Comparison of ENCODE assay signal across 25 cellular contexts in genomic region chr7:27141138-27141537, GRCh38. TPM values are rescaled to one million over a fixed set of nuclear protein-coding genes. Genes with fewer than 3 reads are reported as not detected.
DNase-seq lines count a peak whose midpoint lies in the region; FAIRE-seq and TF ChIP-seq lines count a peak whose summit lies in the region.
"Had no signal": no experiment of that assay in that cellular context is flagged by ENCODE, and none has a peak within 500 bp of the region (broad histone marks: within the 10 kb centered on the region; RNA-seq: fewer than 3 reads in every experiment).

No MANE protein-coding gene starts in this region.

- H3K4me2 ChIP-seq in keratinocyte (ENCODE audit: control insufficient read depth, extremely low read depth, insufficient read depth, low read depth, low read length) (peak overlapping the region; percentile 92), osteoblast (ENCODE audit: insufficient read depth, low read length) (no peak overlapping the region)

- DNase-seq in AG04450 (ENCODE audit: low read depth, low spot score) (no peak), astrocyte of the spinal cord (ENCODE audit: low read depth, low spot score) (peak; percentile 59), keratinocyte (ENCODE audit: low read depth, low spot score) (no peak), osteoblast (ENCODE audit: insufficient read length, low spot score, missing footprints) (peak; percentile 26), KG1 (lab: John Stamatoyannopoulos, UW) (no peak), T-helper 9 cell (no peak), NCI-H1105 treated with DMSO at 0.1 percent for 48 hours (lab: John Stamatoyannopoulos, UW) (no peak), dermis blood vessel endothelial cell (no peak)
- DNase-seq: activated CD8-positive, alpha-beta T cell treated with anti-CD3 and anti-CD28 coated beads for 36 hours; effector memory CD8-positive, alpha-beta T cell; foreskin fibroblast; hippocampal formation; kidney glomerular epithelial cell; NCI-H187 treated with DMSO at 0.1 percent for 48 hours; NCI-H446; small intestine; stimulated activated CD8-positive, alpha-beta memory T cell treated with anti-CD3 and anti-CD28 coated beads, Interleukin-4, amount 100 ng/mL, for 48 hours; SW 1271; thyroid gland had no signal

- peak overlapping the region; percentile 41 for H3K27ac ChIP-seq in AG04450 (ENCODE audit: low read depth, low read length)
- H3K27ac ChIP-seq in keratinocyte (ENCODE audit: control insufficient read depth, insufficient read depth, low read length) = peak overlapping the region; percentile 92
- H3K27ac ChIP-seq in osteoblast (ENCODE audit: low read depth, low read length) = no peak overlapping the region
- H3K27ac ChIP-seq: C4-2B, thyroid gland had no signal

- CTCF ChIA-PET in AG04450 (lab: Charles Lee) = interaction anchor here (0.6 to 7.8 kb wide), 21 partner anchors 8 to 1073 kb away, joined by 3 to 93 read pairs (median 5); partner anchors contain the start of genes HOXA3 and HOXA4

- dilution Hi-C loops in keratinocyte (cut with MboI; ENCODE audit: extremely low pct_ligation_motif_present, low sequenced_read_pairs) = no loop called here

- H3K4me3 ChIP-seq in AG04450 (ENCODE audit: low read depth, low read length) (peak overlapping the region; percentile 94), astrocyte of the spinal cord (ENCODE audit: low read depth, low read length) (peak overlapping the region; percentile 65), keratinocyte (ENCODE audit: control insufficient read depth in 2 of 3, extremely low read depth in 1 of 3, insufficient read depth in 2 of 3, low read depth in 1 of 3, low read length in 3 of 3) (peak overlapping the region in 2 of 3 experiments; percentile 91 to 93), osteoblast (ENCODE audit: insufficient read depth, low read length) (no peak overlapping the region)
- H3K4me3 ChIP-seq: HAP-1, thyroid gland had no signal

- H3K9me1 ChIP-seq in keratinocyte (ENCODE audit: control insufficient read depth, extremely low read depth, insufficient read depth, low read length) = no peaks in the 10 kb centered on the region

- H3K4me1 ChIP-seq in keratinocyte (ENCODE audit: control insufficient read depth, extremely low read depth, insufficient read depth, low read length) = peaks cover 34% of the 10 kb centered on the region
- H3K4me1 ChIP-seq in osteoblast (ENCODE audit: insufficient read depth, low read length) = peaks cover 21% of the 10 kb centered on the region

- TF ChIP-seq CTCF in AG04450 (IDR thresholded peaks at IDR 0.05; ENCODE audit: low read depth, low read length) (no peak), astrocyte of the spinal cord (IDR thresholded peaks at IDR 0.05; ENCODE audit: low read depth, low read length) (no peak), keratinocyte (optimal IDR thresholded peaks at IDR 0.05 in 1 of 3, IDR thresholded peaks at IDR 0.05 in 1 of 3, conservative IDR thresholded peaks at IDR 0.05 in 1 of 3; ENCODE audit: extremely low read depth in 1 of 3, insufficient read depth in 2 of 3, low read length in 3 of 3) (no peak), osteoblast (IDR thresholded peaks at IDR 0.05; ENCODE audit: extremely low read depth, low read depth, low read length) (no peak)

- H3K9me3 ChIP-seq in AG04450 (ENCODE audit: control insufficient read depth, insufficient read depth, low read length) (no peaks in the 10 kb centered on the region; the same call in 1 of the 2 replicates), keratinocyte (ENCODE audit: control insufficient read depth, low read depth, low read length) (no peaks in the 10 kb centered on the region), osteoblast (ENCODE audit: low read depth, low read length) (no peaks in the 10 kb centered on the region)
- H3K9me3 ChIP-seq: HAP-1, thyroid gland had no signal

- H3K27me3 ChIP-seq in AG04450 (ENCODE audit: control insufficient read depth, insufficient read depth, low read length) = no peaks in the 10 kb centered on the region
- H3K27me3 ChIP-seq in keratinocyte (ENCODE audit: control insufficient read depth, extremely low read depth, insufficient read depth, low read length) = no peaks in the 10 kb centered on the region
- H3K27me3 ChIP-seq in osteoblast (ENCODE audit: insufficient read depth, low read length) = no peaks in the 10 kb centered on the region

- peak overlapping the region; percentile 93 for H3K9ac ChIP-seq in keratinocyte (ENCODE audit: control insufficient read depth, extremely low read depth, insufficient read depth, low read length)

- H3K36me3 ChIP-seq in keratinocyte (ENCODE audit: control insufficient read depth in 2 of 2, extremely low read depth in 1 of 2, insufficient read depth in 2 of 2, low read length in 2 of 2) (peaks cover 4 to 7% of the 10 kb centered on the region in 2 experiments), osteoblast (ENCODE audit: insufficient read depth, low read length) (peaks cover 53% of the 10 kb centered on the region)
- H3K36me3 ChIP-seq: thyroid gland had no signal

- H2AFZ ChIP-seq in keratinocyte (ENCODE audit: control insufficient read depth, low read length) = no peak overlapping the region
- no peak overlapping the region for H2AFZ ChIP-seq in osteoblast (ENCODE audit: low read length)

- POLR2A ChIA-PET in AG04450 (lab: Yijun Ruan, JAX) = interaction anchor here (0.6 to 4.1 kb wide), 8 partner anchors 9 to 43 kb away, joined by 3 to 23 read pairs (median 4); no protein-coding TSS in a partner anchor

- in situ Hi-C loops in astrocyte of the spinal cord (cut with HindIII; ENCODE audit: low sequenced_read_pairs) = no loop called here

- H3K79me2 ChIP-seq in keratinocyte (ENCODE audit: control insufficient read depth, insufficient read depth, low read length) (peaks cover 60% of the 10 kb centered on the region), osteoblast (ENCODE audit: insufficient read depth, low read length) (peaks cover 76% of the 10 kb centered on the region)

- H4K20me1 ChIP-seq in keratinocyte (ENCODE audit: control insufficient read depth, extremely low read depth, insufficient read depth, low read length) (no peaks in the 10 kb centered on the region), osteoblast (ENCODE audit: insufficient read depth, low read length) (peaks cover 5% of the 10 kb centered on the region)

- FAIRE-seq in keratinocyte (lab: Jason Lieb, UNC) = peak; percentile 63
- FAIRE-seq: small intestine had no signal

RNA-seq across cellular contexts. Expression of gene HOXA5, which starts 2.3 kb away (rescaled TPM):
- 48.3 and 51.0 TPM in 2 replicates for polyA plus RNA-seq in AG04450 (2011; rRNA removed)
- 37.7 and 49.7 TPM in 2 replicates for polyA minus RNA-seq in AG04450 (2011; rRNA and poly(A)+ RNA removed)
- polyA plus RNA-seq in keratinocyte = 3.3 to 7.1 TPM (median 4.5 TPM) in 3 replicates
- polyA plus RNA-seq in keratinocyte (2011; ENCODE audit: low read depth) = 6.8 TPM
- 3.1 and 4.3 TPM in 2 replicates for polyA plus RNA-seq in keratinocyte (2011; cell fraction: cytosol; rRNA removed)
- 9.4 and 10.0 TPM in 2 replicates for polyA plus RNA-seq in keratinocyte (2011; cell fraction: nucleus; rRNA removed)
- 3.2 and 5.0 TPM in 2 replicates for polyA plus RNA-seq in keratinocyte (2012; ENCODE audit: low replicate concordance)
- 2.3 to 4.3 TPM (median 2.7 TPM) in 3 replicates for polyA minus RNA-seq in keratinocyte
- polyA minus RNA-seq in keratinocyte (2011; cell fraction: cytosol; rRNA and poly(A)+ RNA removed) = 4.4 TPM
- polyA minus RNA-seq in keratinocyte (2011; cell fraction: nucleus; rRNA and poly(A)+ RNA removed) = 5.0 and 5.5 TPM in 2 replicates
- total RNA-seq in osteoblast = 3.2 and 5.8 TPM in 2 replicates
- 5.6 and 6.1 TPM in 2 replicates for total RNA-seq in dermis blood vessel endothelial cell
- total RNA-seq: A673; activated CD8-positive, alpha-beta T cell treated with anti-CD3 and anti-CD28 coated beads for 36 hours; osteocyte had no signal
- polyA plus RNA-seq: IgD-negative memory B cell had no signal

RNA-seq across cellular contexts. Expression of gene HOXA6, which starts 6.4 kb away (rescaled TPM):
- 1.2 and 1.3 TPM in 2 replicates for polyA plus RNA-seq in AG04450 (2011; rRNA removed)
- polyA minus RNA-seq in AG04450 (2011; rRNA and poly(A)+ RNA removed) = 0.91 and 2.1 TPM in 2 replicates
- polyA plus RNA-seq in keratinocyte = 0.52 to 0.72 TPM (median 0.54 TPM) in 3 replicates
- not detected for polyA plus RNA-seq in keratinocyte (2011; ENCODE audit: low read depth)
- 0.26 and 0.68 TPM in 2 replicates for polyA plus RNA-seq in keratinocyte (2011; cell fraction: cytosol; rRNA removed)
- polyA plus RNA-seq in keratinocyte (2011; cell fraction: nucleus; rRNA removed) = 1.8 and 2.5 TPM in 2 replicates
- polyA plus RNA-seq in keratinocyte (2012; ENCODE audit: low replicate concordance) = 0.44 and 1.4 TPM in 2 replicates
- polyA minus RNA-seq in keratinocyte = 0.59 to 2.3 TPM (median 1.1 TPM) in 3 replicates
- not detected for polyA minus RNA-seq in keratinocyte (2011; cell fraction: cytosol; rRNA and poly(A)+ RNA removed)
- polyA minus RNA-seq in keratinocyte (2011; cell fraction: nucleus; rRNA and poly(A)+ RNA removed) = 2.7 and 3.6 TPM in 2 replicates
- total RNA-seq in osteoblast = 5.0 and 7.6 TPM in 2 replicates
- total RNA-seq in dermis blood vessel endothelial cell = 2.9 and 8.6 TPM in 2 replicates
- total RNA-seq: A673; activated CD8-positive, alpha-beta T cell treated with anti-CD3 and anti-CD28 coated beads for 36 hours; osteocyte had no signal

RNA-seq across cellular contexts. Expression of gene HOXA4, which starts 10.6 kb away (rescaled TPM):
- 5.4 and 5.8 TPM in 2 replicates for polyA plus RNA-seq in AG04450 (2011; rRNA removed)
- 3.6 and 4.2 TPM in 2 replicates for polyA minus RNA-seq in AG04450 (2011; rRNA and poly(A)+ RNA removed)
- polyA plus RNA-seq in keratinocyte = 0.40 to 1.8 TPM (median 1.5 TPM) in 3 replicates
- polyA plus RNA-seq in keratinocyte (2011; ENCODE audit: low read depth) = 0.55 TPM
- 1.3 and 1.5 TPM in 2 replicates for polyA plus RNA-seq in keratinocyte (2011; cell fraction: cytosol; rRNA removed)
- 2.1 and 2.6 TPM in 2 replicates for polyA plus RNA-seq in keratinocyte (2011; cell fraction: nucleus; rRNA removed)
- polyA plus RNA-seq in keratinocyte (2012; ENCODE audit: low replicate concordance) = 1.2 and 1.7 TPM in 2 replicates
- polyA minus RNA-seq in keratinocyte = 0.30 to 0.99 TPM (median 0.74 TPM) in 3 replicates
- not detected for polyA minus RNA-seq in keratinocyte (2011; cell fraction: cytosol; rRNA and poly(A)+ RNA removed)
- 0.54 and 0.63 TPM in 2 replicates for polyA minus RNA-seq in keratinocyte (2011; cell fraction: nucleus; rRNA and poly(A)+ RNA removed)
- 0.72 and 1.2 TPM in 2 replicates for total RNA-seq in osteoblast
- total RNA-seq in dermis blood vessel endothelial cell = 0.34 and 0.65 TPM in 2 replicates
- total RNA-seq: A673, G401, osteocyte had no signal
- polyA plus RNA-seq: IgD-negative memory B cell had no signal

RNA-seq across cellular contexts. Expression of gene HOXA3, which starts 11.2 kb away (rescaled TPM):
- polyA plus RNA-seq in AG04450 (2011; rRNA removed) = 1.6 and 1.9 TPM in 2 replicates
- 2.2 and 2.6 TPM in 2 replicates for polyA minus RNA-seq in AG04450 (2011; rRNA and poly(A)+ RNA removed)
- polyA plus RNA-seq in keratinocyte = 0.17 to 0.84 TPM (median 0.58 TPM) in 3 replicates
- 0.87 TPM for polyA plus RNA-seq in keratinocyte (2011; ENCODE audit: low read depth)
- polyA plus RNA-seq in keratinocyte (2011; cell fraction: cytosol; rRNA removed) = 0.55 and 0.95 TPM in 2 replicates
- 1.2 and 2.0 TPM in 2 replicates for polyA plus RNA-seq in keratinocyte (2011; cell fraction: nucleus; rRNA removed)
- 1.1 and 3.2 TPM in 2 replicates for polyA plus RNA-seq in keratinocyte (2012; ENCODE audit: low replicate concordance)
- 0.22 to 1.2 TPM in 2 of 3 replicates, not detected in the other for polyA minus RNA-seq in keratinocyte
- 1.9 TPM for polyA minus RNA-seq in keratinocyte (2011; cell fraction: cytosol; rRNA and poly(A)+ RNA removed)
- 0.54 and 1.2 TPM in 2 replicates for polyA minus RNA-seq in keratinocyte (2011; cell fraction: nucleus; rRNA and poly(A)+ RNA removed)
- total RNA-seq in osteoblast = 3.5 and 4.0 TPM in 2 replicates
- total RNA-seq in dermis blood vessel endothelial cell = 2.4 and 6.0 TPM in 2 replicates
- total RNA-seq: A673; activated CD8-positive, alpha-beta T cell treated with anti-CD3 and anti-CD28 coated beads for 36 hours; osteocyte had no signal
- polyA plus RNA-seq: IgD-negative memory B cell had no signal

RNA-seq across cellular contexts. Expression of gene HOXA7, which starts 15.3 kb away (rescaled TPM):
- polyA plus RNA-seq in AG04450 (2011; rRNA removed) (5.1 and 5.3 TPM in 2 replicates), keratinocyte (3.8 to 13.5 TPM (median 8.1 TPM) in 3 replicates)
- 1.7 and 2.6 TPM in 2 replicates for polyA minus RNA-seq in AG04450 (2011; rRNA and poly(A)+ RNA removed)
- polyA plus RNA-seq in keratinocyte (2011; ENCODE audit: low read depth) = 4.9 TPM
- polyA plus RNA-seq in keratinocyte (2011; cell fraction: cytosol; rRNA removed) = 7.4 and 9.8 TPM in 2 replicates
- 5.2 and 6.0 TPM in 2 replicates for polyA plus RNA-seq in keratinocyte (2011; cell fraction: nucleus; rRNA removed)
- polyA plus RNA-seq in keratinocyte (2012; ENCODE audit: low replicate concordance) = 3.9 and 14.3 TPM in 2 replicates
- 4.5 to 4.9 TPM (median 4.8 TPM) in 3 replicates for polyA minus RNA-seq in keratinocyte
- polyA minus RNA-seq in keratinocyte (2011; cell fraction: cytosol; rRNA and poly(A)+ RNA removed) = 11.9 TPM
- 2.0 and 2.3 TPM in 2 replicates for polyA minus RNA-seq in keratinocyte (2011; cell fraction: nucleus; rRNA and poly(A)+ RNA removed)
- total RNA-seq in osteoblast (3.6 and 4.4 TPM in 2 replicates), dermis blood vessel endothelial cell (1.4 and 2.9 TPM in 2 replicates)
- total RNA-seq: activated CD8-positive, alpha-beta T cell treated with anti-CD3 and anti-CD28 coated beads for 36 hours; osteocyte had no signal

Comparison
In these comparisons a context has a peak if more than half of its experiments do, and no peak if none do; other contexts are left out.
1. DNase-seq: peak in astrocyte of the spinal cord (single experiment) and osteoblast (single experiment); none in AG04450 (single experiment), keratinocyte (single experiment), KG1 (single experiment), T-helper 9 cell (single experiment), NCI-H1105 treated with DMSO at 0.1 percent for 48 hours (single experiment) and dermis blood vessel endothelial cell (single experiment).